ENCODE assay signal across 19 cellular contexts in genomic region chr7:37467017-37467416, GRCh38. TPM values are rescaled to one million over a fixed set of nuclear protein-coding genes. Genes with fewer than 3 reads are reported as not detected.
DNase-seq lines count a peak whose midpoint lies in the region; ATAC-seq, FAIRE-seq and TF ChIP-seq lines count a peak whose summit lies in the region.
"Had no signal": no experiment of that assay in that cellular context is flagged by ENCODE, and none has a peak within 500 bp of the region (broad histone marks: within the 10 kb centered on the region; RNA-seq: fewer than 3 reads in every experiment).

No MANE protein-coding gene starts in this region.

- TF ChIP-seq POLR2A in H1 (IDR thresholded peaks at IDR 0.05; ENCODE audit: control extremely low read depth in 1 of 2, low read depth in 2 of 2, low read length in 2 of 2) (no peak), spleen (IDR thresholded peaks at IDR 0.05) (no peak)

- 91% methylated on average over 3 of the region's 3 CpGs; no CpG with 5 or more reads in 1 of the 2 experiments for WGBS in H1 (ENCODE audit: extremely low coverage in 1 of 2, insufficient coverage in 1 of 2, insufficient read length in 1 of 2, insufficient replicate concordance in 2 of 2, low coverage in 1 of 2, low lambda C conversion rate in 2 of 2, missing lambda C conversion rate in 1 of 2), 2 experiments
- WGBS in spleen, 5 donors: 58 to 76% (median 74%) methylated on average over 3 of the region's 3 CpGs

- H3K9me3 ChIP-seq in H1 (ENCODE audit: insufficient read depth in 2 of 2, low read depth in 1 of 2, low read length in 1 of 2): no peaks in the 10 kb centered on the region; a peak in 1 of 4 replicates
- H3K9me3 ChIP-seq in spleen: no peaks in the 10 kb centered on the region

- H2BK15ac ChIP-seq in H1 (ENCODE audit: low read length): no peak overlapping the region

- H2AK5ac ChIP-seq in H1 (ENCODE audit: low read depth, low read length): no peak overlapping the region

- H3K9ac ChIP-seq in H1 (replicated peaks in 1 of 4; ENCODE audit: extremely low read depth in 1 of 4, low read depth in 3 of 4, low read length in 3 of 4): no peak overlapping the region

- TF ChIP-seq CTCF in H1 (IDR thresholded peaks at IDR 0.05; ENCODE audit: control extremely low read depth in 1 of 3, insufficient read depth in 1 of 3, low read depth in 1 of 3, low read length in 3 of 3) (no peak), spleen (IDR thresholded peaks at IDR 0.05 in 8 of 11, conservative IDR thresholded peaks at IDR 0.05 in 3 of 11) (no peak)

- H4K20me1 ChIP-seq in H1 (replicated peaks in 1 of 2; ENCODE audit: control insufficient read depth in 1 of 2, insufficient read depth in 2 of 2, low read length in 2 of 2): no peaks in the 10 kb centered on the region

- no peak overlapping the region for H4K8ac ChIP-seq in H1 (ENCODE audit: extremely low read depth, insufficient read depth, low read length)

- no peak for TF ChIP-seq RAD21 in H1 (IDR thresholded peaks at IDR 0.05 in 1 of 2, conservative IDR thresholded peaks at IDR 0.05 in 1 of 2; ENCODE audit: low read depth in 2 of 2, low read length in 2 of 2)

- H3K4me3 ChIP-seq in H1 (ENCODE audit: extremely low read depth in 1 of 4, insufficient read depth in 2 of 4, low read depth in 3 of 4, low read length in 4 of 4): no peak overlapping the region
- no peak overlapping the region for H3K4me3 ChIP-seq in spleen
- H3K4me3 ChIP-seq: skin epidermis had no signal

- no peak overlapping the region for H4K91ac ChIP-seq in H1 (replicated peaks; ENCODE audit: insufficient read length, low read length)

- no peak overlapping the region for H3K56ac ChIP-seq in H1 (replicated peaks; ENCODE audit: insufficient read length, low read depth, low read length)

- TF ChIP-seq EP300 in H1 (IDR thresholded peaks at IDR 0.05; ENCODE audit: borderline replicate concordance in 1 of 2, low read depth in 2 of 2, low read length in 2 of 2): no peak

- H3K27me3 ChIP-seq in H1 (replicated peaks in 1 of 4; ENCODE audit: control insufficient read depth in 3 of 4, extremely low read depth in 1 of 4, insufficient read depth in 3 of 4, low read length in 3 of 4) (no peaks in the 10 kb centered on the region), spleen (replicated peaks in 1 of 7) (no peaks in the 10 kb centered on the region)

- ATAC-seq in GM18499 (IDR thresholded peaks at IDR 0.05; ENCODE audit: insufficient read depth, unreplicated experiment) (peak; percentile 73), GM21367 (IDR thresholded peaks at IDR 0.05; ENCODE audit: unreplicated experiment) (peak; percentile 55), HG03103 (IDR thresholded peaks at IDR 0.05; ENCODE audit: low read depth, unreplicated experiment) (peak; percentile 74)
- ATAC-seq: naive thymus-derived CD8-positive, alpha-beta T cell had no signal

- no peak overlapping the region for H2BK12ac ChIP-seq in H1 (ENCODE audit: low read depth, low read length)

- no peak overlapping the region for H3K23ac ChIP-seq in H1 (ENCODE audit: insufficient read length)

- no peak overlapping the region for H2BK20ac ChIP-seq in H1 (ENCODE audit: low read length)

- intact Hi-C loops in spleen (cut with DNase I; ENCODE audit: low total_unique reads): no loop called here

- no peaks in the 10 kb centered on the region for H3K36me3 ChIP-seq in H1 (ENCODE audit: control insufficient read depth in 2 of 4, insufficient read depth in 4 of 4, low read length in 3 of 4)
- H3K36me3 ChIP-seq in spleen: no peaks in the 10 kb centered on the region

- H3K79me1 ChIP-seq in H1 (ENCODE audit: low read depth, low read length): no peaks in the 10 kb centered on the region

- H3K79me2 ChIP-seq in H1 (ENCODE audit: control insufficient read depth in 1 of 2, insufficient read depth in 2 of 2, low read length in 2 of 2): no peaks in the 10 kb centered on the region

- H3K18ac ChIP-seq in H1 (ENCODE audit: extremely low read depth, low read length): no peak overlapping the region

- DNase-seq in H1 (ENCODE audit: low read depth in 1 of 2, low spot score in 2 of 2) (no peak), spleen (no peak), nucleus accumbens (lab: John Stamatoyannopoulos, UW) (no peak), SW480 (ENCODE audit: low spot score) (no peak)
- no peak for DNase-seq in activated CD4-positive, alpha-beta T cell treated with anti-CD3 and anti-CD28 coated beads for 4 hours
- DNase-seq: activated CD4-positive, alpha-beta T cell treated with anti-CD3 and anti-CD28 coated beads, Interleukin-2, amount 10 ng/mL, durations not matched to agents 24 days and 14 days; Karpas-422; naive thymus-derived CD8-positive, alpha-beta T cell; NCI-H1417; NCI-H524 treated with DMSO at 0.1 percent for 48 hours; posterior cingulate gyrus; stimulated activated CD8-positive, alpha-beta memory T cell treated with anti-CD3 and anti-CD28 coated beads, Interleukin-4, amount 100 ng/mL, for 48 hours had no signal

- H3K14ac ChIP-seq in H1 (ENCODE audit: insufficient read length): no peak overlapping the region

- peak overlapping the region; percentile 34; the same call in 1 of the 2 replicates for H2AFZ ChIP-seq in H1 (ENCODE audit: low read length)

- H3K27ac ChIP-seq in H1 (ENCODE audit: low read depth, low read length) (no peak overlapping the region), spleen (no peak overlapping the region)
- H3K27ac ChIP-seq: epithelial cell of prostate, skin epidermis had no signal

- POLR2A ChIA-PET in H1 (lab: Charles Lee; ENCODE audit: partially characterized antibody): no interaction called here

- H2BK5ac ChIP-seq in H1 (ENCODE audit: low read depth, low read length): no peak overlapping the region

- no peaks in the 10 kb centered on the region for H3K4me1 ChIP-seq in H1 (replicated peaks in 1 of 4; ENCODE audit: control insufficient read depth in 3 of 4, insufficient read depth in 4 of 4, low read length in 3 of 4)
- no peaks in the 10 kb centered on the region for H3K4me1 ChIP-seq in spleen

- no peak overlapping the region for H4K5ac ChIP-seq in H1 (ENCODE audit: insufficient read length, low read depth, low read length)

- H3K4ac ChIP-seq in H1 (replicated peaks; ENCODE audit: insufficient read length, low read depth, low read length): no peak overlapping the region

- CTCF ChIA-PET in H1 (lab: Charles Lee; ENCODE audit: partially characterized antibody): no interaction called here

- FAIRE-seq in H1 (lab: Jason Lieb, UNC): no peak
- FAIRE-seq: bronchial epithelial cell, frontal cortex had no signal

- H2BK120ac ChIP-seq in H1 (replicated peaks; ENCODE audit: low read depth, low read length): no peak overlapping the region

- H3K4me2 ChIP-seq in H1 (ENCODE audit: insufficient read depth in 1 of 2, low read depth in 2 of 2, low read length in 2 of 2): no peak overlapping the region

- no peaks in the 10 kb centered on the region for H3K23me2 ChIP-seq in H1 (ENCODE audit: low read depth, low read length)

TF ChIP-seq in H1, 55 proteins besides CTCF, POLR2A, EP300 and RAD21:
- TF ChIP-seq CEBPB (IDR thresholded peaks at IDR 0.05; ENCODE audit: low read depth, low read length) (no peak), SAP30 (IDR thresholded peaks at IDR 0.05; ENCODE audit: insufficient read depth, insufficient replicate concordance, low read length) (no peak), EGR1 (IDR thresholded peaks at IDR 0.05; ENCODE audit: borderline replicate concordance, low read depth, low read length) (no peak), RNF2 (IDR thresholded peaks at IDR 0.05; ENCODE audit: borderline replicate concordance, low read depth, low read length, missing control alignments, poor library complexity, severe bottlenecking) (no peak), SP2 (IDR thresholded peaks at IDR 0.05; ENCODE audit: low read length) (no peak), KDM1A (IDR thresholded peaks at IDR 0.05; ENCODE audit: borderline replicate concordance, low read length) (no peak), KDM4A (IDR thresholded peaks at IDR 0.05; ENCODE audit: low read depth, low read length, severe bottlenecking) (no peak), TAF7 (optimal IDR thresholded peaks at IDR 0.05; ENCODE audit: borderline replicate concordance, low read depth, low read length) (no peak), SUZ12 (IDR thresholded peaks at IDR 0.05; ENCODE audit: low read length) (no peak), EZH2 (IDR thresholded peaks at IDR 0.05; ENCODE audit: low read depth, low read length, severe bottlenecking) (no peak), NRF1 (IDR thresholded peaks at IDR 0.05; ENCODE audit: low read depth, low read length) (no peak), BCL11A (IDR thresholded peaks at IDR 0.05; ENCODE audit: low read depth in 2 of 2, low read length in 2 of 2) (no peak), KDM5A (IDR thresholded peaks at IDR 0.05; ENCODE audit: low read length) (no peak), CREB1 (IDR thresholded peaks at IDR 0.05) (no peak), TBP (IDR thresholded peaks at IDR 0.05; ENCODE audit: low read depth, low read length) (no peak), FOSL1 (IDR thresholded peaks at IDR 0.05; ENCODE audit: insufficient read depth, low read depth, low read length) (no peak), SP4 (IDR thresholded peaks at IDR 0.05; ENCODE audit: low read length) (no peak), POLR2AphosphoS5 (IDR thresholded peaks at IDR 0.05; ENCODE audit: low read depth, low read length) (no peak), RXRA (IDR thresholded peaks at IDR 0.05; ENCODE audit: insufficient read depth, low read depth, low read length) (no peak)

RNA-seq across cellular contexts. Expression of gene ELMO1, which starts 18.4 kb away (rescaled TPM):
- total RNA-seq in H1 (2021; fragmentation: NEBNext Ultra II Directional; extraction: Animal tissue kit (Norgen Biotek cat#: 25700)): 18.4 and 20.6 TPM in 2 replicates
- 14.1 and 21.0 TPM in 2 replicates for polyA plus RNA-seq in H1 (2011; rRNA removed)
- 8.6 TPM for polyA plus RNA-seq in H1 (2011; cell fraction: cytosol; rRNA removed)
- polyA plus RNA-seq in H1 (2011; cell fraction: nucleus; rRNA removed): 18.5 TPM
- 19.3 to 24.3 TPM (median 21.1 TPM) in 4 replicates for polyA plus RNA-seq in H1 (2012, experiment 1 of 2)
- polyA plus RNA-seq in H1 (2012, experiment 2 of 2): 10.1 TPM
- 6.8 TPM for polyA plus RNA-seq in H1 (2013, experiment 1 of 2)
- polyA plus RNA-seq in H1 (2013, experiment 2 of 2): 6.6 TPM
- polyA minus RNA-seq in H1 (2011; rRNA and poly(A)+ RNA removed): 65.9 and 71.4 TPM in 2 replicates
- 19.8 TPM for polyA minus RNA-seq in H1 (2011; cell fraction: cytosol; rRNA and poly(A)+ RNA removed)
- polyA minus RNA-seq in H1 (2011; cell fraction: nucleus; rRNA and poly(A)+ RNA removed): 178 TPM
- total RNA-seq in spleen: 100 to 1,000 TPM; 137 to 494 (median 229) TPM
- polyA plus RNA-seq in spleen: 10 to 100 TPM; 26.0 to 39.4 (median 26.5) TPM
